ENCODE assay signal across 1 cellular context in the genomic region with DNA sequence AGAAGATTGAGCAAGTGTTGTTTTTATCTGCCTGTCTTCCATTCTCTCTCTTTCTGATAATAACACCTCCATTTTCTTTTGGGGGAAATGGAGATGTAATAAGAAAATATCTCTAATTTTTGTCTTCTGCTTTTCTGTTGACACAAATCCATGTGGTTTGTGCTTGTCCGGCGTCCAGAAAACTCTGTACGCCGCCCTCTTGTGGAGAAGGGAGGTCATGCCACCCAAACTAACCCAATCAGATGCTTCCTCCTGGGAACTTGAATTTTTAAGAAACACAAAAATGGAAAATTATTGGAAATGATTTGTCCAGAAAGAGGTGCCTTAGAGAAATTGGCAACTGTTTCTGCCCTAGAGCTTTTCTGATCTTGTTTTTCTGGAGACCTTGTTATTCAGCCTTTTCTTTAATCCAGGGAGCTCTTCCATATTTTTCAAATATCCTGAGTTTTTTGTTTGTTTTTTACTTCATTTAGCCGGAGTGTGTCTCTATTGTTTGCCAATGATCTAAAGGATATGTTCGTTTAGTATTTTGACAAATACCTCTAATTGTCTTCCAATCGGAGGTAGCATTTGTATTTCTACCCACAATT.
TF ChIP-seq lines count a peak whose summit lies in the region.

No MANE protein-coding gene starts in this region.

TF ChIP-seq in GM12878, 131 proteins besides CTCF, POLR2A, EP300 and RAD21:
- TF ChIP-seq RUNX3 (IDR thresholded peaks at IDR 0.05; ENCODE audit: low read length) = peak; percentile 42; the same call in 1 of the 2 replicates
- TF ChIP-seq SRF (IDR thresholded peaks at IDR 0.05; ENCODE audit: low read depth in 2 of 2, low read length in 2 of 2) = no peak
- peak; percentile 36; the same call in 1 of the 2 replicates for TF ChIP-seq SMC3 (IDR thresholded peaks at IDR 0.05; ENCODE audit: borderline replicate concordance, low read length)
- TF ChIP-seq YY1 (IDR thresholded peaks at IDR 0.05; ENCODE audit: low read depth, low read length) = 0 out of 2 replicates have a peak, but pooled peaks have one; percentile 20
